In genomic region chrX:38081926-38082708, GRCh38 we compare ENCODE assay signal across 1 cellular context.
TF ChIP-seq lines count a peak whose summit lies in the region.

No MANE protein-coding gene starts in this region.

TF ChIP-seq in WTC11, 78 proteins besides CTCF, POLR2A, EP300 and RAD21 (continued from another document):
- TF ChIP-seq STAT6 (CRISPR knock-in tag; conservative IDR thresholded peaks at IDR 0.05; ENCODE audit: low read depth) (no peak), ERG (CRISPR knock-in tag; IDR thresholded peaks at IDR 0.05) (no peak), FOXP1 (CRISPR knock-in tag; IDR thresholded peaks at IDR 0.05; ENCODE audit: borderline replicate concordance) (no peak), ZNF138 (CRISPR knock-in tag; conservative IDR thresholded peaks at IDR 0.05) (no peak), HMGA2 (CRISPR knock-in tag; IDR thresholded peaks at IDR 0.05) (no peak), RELA (CRISPR knock-in tag; IDR thresholded peaks at IDR 0.05; ENCODE audit: borderline replicate concordance) (no peak), ZSCAN18 (CRISPR knock-in tag; IDR thresholded peaks at IDR 0.05) (no peak), GABPB1 (CRISPR knock-in tag; IDR thresholded peaks at IDR 0.05) (no peak), HMGXB4 (CRISPR knock-in tag; IDR thresholded peaks at IDR 0.05) (no peak), CDX4 (CRISPR knock-in tag; IDR thresholded peaks at IDR 0.05; ENCODE audit: borderline replicate concordance) (no peak), AR (CRISPR knock-in tag; IDR thresholded peaks at IDR 0.05) (no peak), MLX (CRISPR knock-in tag; IDR thresholded peaks at IDR 0.05) (no peak), ZNF121 (CRISPR knock-in tag; IDR thresholded peaks at IDR 0.05) (no peak), JAZF1 (CRISPR knock-in tag; IDR thresholded peaks at IDR 0.05) (no peak), GTF2I (CRISPR knock-in tag; conservative IDR thresholded peaks at IDR 0.05) (no peak)
